Comparison of ENCODE assay signal across 1 cellular context in the genomic region with DNA sequence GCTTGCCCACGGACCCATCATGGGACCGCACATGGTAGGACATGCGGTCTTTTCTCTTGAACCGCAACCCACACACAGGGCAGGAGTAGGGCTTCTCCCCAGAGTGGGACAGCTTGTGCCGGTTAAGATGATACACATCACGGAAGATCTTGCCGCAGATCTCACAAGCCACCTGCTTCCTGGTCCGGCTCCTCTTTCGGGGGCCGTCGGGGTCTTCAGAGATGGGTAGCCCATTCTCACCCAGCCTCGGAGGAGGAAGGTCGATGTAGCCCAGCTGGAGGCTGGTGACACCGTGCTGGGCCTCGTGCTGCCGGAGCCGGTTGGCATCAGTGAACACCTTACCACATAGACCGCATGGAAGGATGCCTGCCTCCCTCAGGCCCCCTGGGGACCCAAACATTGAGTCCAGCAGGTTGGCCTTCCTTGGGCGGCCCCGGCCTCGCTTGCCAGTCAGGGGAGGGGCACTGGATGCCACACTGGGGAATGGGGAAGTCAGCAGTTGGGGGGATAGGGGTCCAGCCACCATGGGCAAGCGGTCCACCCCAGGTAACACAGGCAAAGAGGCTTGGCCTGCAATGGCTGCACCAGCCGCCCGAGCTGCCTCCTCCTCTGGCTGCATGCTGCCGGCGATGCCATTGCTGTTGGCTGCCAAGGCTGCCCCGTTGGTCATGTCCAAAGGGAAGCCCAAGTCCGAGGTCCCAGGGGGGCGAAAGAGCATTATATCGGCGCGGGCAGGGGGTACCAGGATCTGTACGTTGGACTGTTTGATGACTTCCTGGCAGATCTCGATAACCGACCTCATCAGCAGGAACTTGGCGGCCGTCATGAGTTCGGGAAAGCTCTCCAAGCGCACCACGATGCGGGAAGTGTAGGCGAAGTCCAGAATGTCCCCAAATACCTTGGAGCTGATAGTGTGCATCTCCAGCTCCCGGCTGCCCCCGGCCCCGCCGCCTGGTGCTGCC.
TF ChIP-seq lines count a peak whose summit lies in the region.

No MANE protein-coding gene starts in this region.

TF ChIP-seq in endothelial cell of umbilical vein, 7 proteins besides CTCF, POLR2A, EP300 and RAD21:
- TF ChIP-seq MYC (IDR thresholded peaks at IDR 0.05; ENCODE audit: low read depth, low read length) (no peak), POLR2AphosphoS5 (IDR thresholded peaks at IDR 0.05; ENCODE audit: insufficient read depth, low read depth, low read length) (peak; percentile 4), EZH2 (IDR thresholded peaks at IDR 0.05; ENCODE audit: borderline replicate concordance, low read depth, low read length, severe bottlenecking) (no peak), GATA2 (IDR thresholded peaks at IDR 0.05; ENCODE audit: insufficient read depth, insufficient read length, low read depth, low read length) (no peak), FOS (IDR thresholded peaks at IDR 0.05; ENCODE audit: borderline replicate concordance, insufficient read depth, low read length) (no peak), JUN (IDR thresholded peaks at IDR 0.05; ENCODE audit: borderline replicate concordance, insufficient read depth, insufficient read length, low read depth) (no peak)
- TF ChIP-seq, protein P1, sequence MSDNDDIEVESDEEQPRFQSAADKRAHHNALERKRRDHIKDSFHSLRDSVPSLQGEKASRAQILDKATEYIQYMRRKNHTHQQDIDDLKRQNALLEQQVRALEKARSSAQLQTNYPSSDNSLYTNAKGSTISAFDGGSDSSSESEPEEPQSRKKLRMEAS (IDR thresholded peaks at IDR 0.05; ENCODE audit: insufficient read depth, insufficient read length), result no peak
TF ChIP-seq in endothelial cell of umbilical vein: peak in this region for 1.
